In the genomic region with DNA sequence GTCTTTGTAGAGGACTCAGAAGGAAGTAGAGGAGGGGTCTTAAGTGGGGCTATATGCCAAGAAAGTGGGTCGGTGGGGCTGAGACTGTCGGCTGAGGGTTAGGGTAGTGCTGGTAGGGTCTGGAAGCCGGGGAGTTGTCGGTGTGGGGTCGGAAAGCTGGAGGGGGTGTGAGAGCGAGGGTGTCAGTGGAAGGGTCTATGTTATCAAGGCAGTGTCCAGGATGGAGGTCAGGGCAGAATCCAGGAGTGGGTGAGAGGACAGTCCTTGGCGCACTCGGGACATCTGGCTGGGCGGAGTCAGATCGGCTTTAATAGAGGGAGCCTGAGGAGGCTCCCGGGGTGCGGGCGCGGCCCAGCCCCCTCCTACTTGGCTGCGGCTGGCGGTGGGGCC, we compare ENCODE assay signal across 12 cellular contexts. TPM values are rescaled to one million over a fixed set of nuclear protein-coding genes. Genes with fewer than 3 reads are reported as not detected.
A peak's percentile ranks its signal among the peaks of the same experiment; 100 is the strongest.
DNase-seq lines count a peak whose midpoint lies in the region; ATAC-seq, FAIRE-seq and TF ChIP-seq lines count a peak whose summit lies in the region.
"Had no signal": no experiment of that assay in that cellular context is flagged by ENCODE, and none has a peak within 500 bp of the region (broad histone marks: within the 10 kb centered on the region; RNA-seq: fewer than 3 reads in every experiment).

No MANE protein-coding gene starts in this region.

- TF ChIP-seq CTCF in ascending aorta (IDR thresholded peaks at IDR 0.05) (no peak), kidney (IDR thresholded peaks at IDR 0.05; ENCODE audit: borderline replicate concordance, extremely low read depth, insufficient read depth) (no peak)

- intact Hi-C loops in ascending aorta (cut with DNase I) (loop anchor here (5.0 kb wide), 4 partner anchors 112 to 397 kb away; a partner anchor contains a TSS), kidney (cut with DNase I) (no loop called here)

- H3K4me1 ChIP-seq in ascending aorta: peaks cover 7 to 24% of the 10 kb centered on the region in 2 donors
- peaks cover 0 to 8% of the 10 kb centered on the region in 2 donors for H3K4me1 ChIP-seq in kidney (ENCODE audit: control insufficient read depth in 1 of 2, insufficient read depth in 1 of 2, low read depth in 1 of 2, low read length in 2 of 2)

- DNase-seq in NCI-H2171 treated with DMSO at 0.1 percent for 48 hours (lab: John Stamatoyannopoulos, UW): peak; percentile 15
- no peak for DNase-seq in NCI-H2171 (lab: John Stamatoyannopoulos, UW)
- DNase-seq in ascending aorta (ENCODE audit: low spot score in 2 of 2): no peak
- DNase-seq in kidney: no peak
- DNase-seq in stimulated activated naive B cell treated with anti-CD40 and anti-IgM and Interleukin-4, amounts not matched to agents 10 μg/mL and 1 μg/mL and 100 μg/mL, for 72 hours: no peak
- no peak for DNase-seq in hypothalamus (lab: John Stamatoyannopoulos, UW)
- no peak for DNase-seq in NCI-H2196 (lab: John Stamatoyannopoulos, UW; ENCODE audit: unreplicated experiment)
- DNase-seq in mucosa of gallbladder (ENCODE audit: low spot score): no peak
- DNase-seq: NCI-H748 treated with DMSO at 0.1 percent for 48 hours had no signal

- H3K4me3 ChIP-seq in ascending aorta (peak overlapping the region; percentile 53 to 85), kidney (ENCODE audit: low read length in 2 of 2) (no peak overlapping the region)
- H3K4me3 ChIP-seq: A549 had no signal

- no peaks in the 10 kb centered on the region for H3K9me3 Mint-ChIP-seq in stimulated activated naive B cell treated with anti-CD40 and anti-IgM and Interleukin-4, amounts not matched to agents 10 μg/mL and 1 μg/mL and 100 μg/mL, for 72 hours

- no peak for ATAC-seq in stimulated activated naive B cell treated with anti-CD40 and anti-IgM and Interleukin-4, amounts not matched to agents 10 μg/mL and 1 μg/mL and 100 μg/mL, for 72 hours (replicated peaks)
- ATAC-seq: A549, HepG2 had no signal

- no peaks in the 10 kb centered on the region for H3K9me3 ChIP-seq in ascending aorta
- H3K9me3 ChIP-seq in kidney (ENCODE audit: control insufficient read depth in 1 of 2, low read length in 2 of 2): no peaks in the 10 kb centered on the region
- H3K9me3 ChIP-seq: A549 had no signal

- H3K4me3 Mint-ChIP-seq in stimulated activated naive B cell treated with anti-CD40 and anti-IgM and Interleukin-4, amounts not matched to agents 10 μg/mL and 1 μg/mL and 100 μg/mL, for 72 hours: peak overlapping the region; percentile 48 to 67

- H3K36me3 Mint-ChIP-seq in stimulated activated naive B cell treated with anti-CD40 and anti-IgM and Interleukin-4, amounts not matched to agents 10 μg/mL and 1 μg/mL and 100 μg/mL, for 72 hours: peaks cover 33 to 46% of the 10 kb centered on the region in 2 donors

- no peak overlapping the region for H3K9ac ChIP-seq in kidney (ENCODE audit: low read length in 2 of 2)

- H3K27ac Mint-ChIP-seq in stimulated activated naive B cell treated with anti-CD40 and anti-IgM and Interleukin-4, amounts not matched to agents 10 μg/mL and 1 μg/mL and 100 μg/mL, for 72 hours: no peak overlapping the region

- H3K36me3 ChIP-seq in ascending aorta: peaks cover 18 to 24% of the 10 kb centered on the region in 2 donors
- peaks cover 10 to 22% of the 10 kb centered on the region in 2 donors for H3K36me3 ChIP-seq in kidney (ENCODE audit: control insufficient read depth in 1 of 2, insufficient read depth in 2 of 2, low read length in 2 of 2)

- H3K27ac ChIP-seq in ascending aorta: peak overlapping the region; percentile 99
- H3K27ac ChIP-seq in kidney (ENCODE audit: low read depth in 2 of 2, low read length in 2 of 2): peak overlapping the region; percentile 22 to 54
- H3K27ac ChIP-seq: A549 had no signal

- no peak for FAIRE-seq in kidney (lab: Jason Lieb, UNC)
- FAIRE-seq: A549, GM12892, HepG2 had no signal

- no peaks in the 10 kb centered on the region for H3K27me3 ChIP-seq in ascending aorta

- peaks cover 25 to 42% of the 10 kb centered on the region in 2 donors for H3K4me1 Mint-ChIP-seq in stimulated activated naive B cell treated with anti-CD40 and anti-IgM and Interleukin-4, amounts not matched to agents 10 μg/mL and 1 μg/mL and 100 μg/mL, for 72 hours

- H3K27me3 Mint-ChIP-seq in stimulated activated naive B cell treated with anti-CD40 and anti-IgM and Interleukin-4, amounts not matched to agents 10 μg/mL and 1 μg/mL and 100 μg/mL, for 72 hours: peaks cover 20 to 22% of the 10 kb centered on the region in 2 donors

RNA-seq across cellular contexts. Expression of a gene that starts 1.7 kb away (rescaled TPM):
- total RNA-seq in ascending aorta (265 TPM), kidney (64.3 TPM), mucosa of gallbladder (654 TPM)
- polyA plus RNA-seq in kidney (ENCODE audit: insufficient read depth, low read depth, low replicate concordance): 53.1 TPM
- total RNA-seq: HepG2 had no signal

RNA-seq across cellular contexts. Expression of a gene that starts 2.8 kb away (rescaled TPM):
- total RNA-seq in ascending aorta: 6.5 TPM
- total RNA-seq in kidney: 34.9 TPM
- polyA plus RNA-seq in kidney (ENCODE audit: insufficient read depth, low read depth, low replicate concordance): 2.8 TPM
- total RNA-seq in mucosa of gallbladder: 31.2 TPM

RNA-seq across cellular contexts. Expression of a gene that starts 6.8 kb away (rescaled TPM):
- total RNA-seq in ascending aorta (29.9 TPM), kidney (11.2 TPM), mucosa of gallbladder (10.1 TPM)
- 11.4 TPM for polyA plus RNA-seq in kidney (ENCODE audit: insufficient read depth, low read depth, low replicate concordance)

RNA-seq across cellular contexts. Expression of a gene that starts 9.7 kb away (rescaled TPM):
- total RNA-seq in ascending aorta (110 TPM), kidney (84.0 TPM), mucosa of gallbladder (67.9 TPM)
- polyA plus RNA-seq in kidney (ENCODE audit: insufficient read depth, low read depth, low replicate concordance): 185 TPM

RNA-seq across cellular contexts. Expression of a gene that starts 9.9 kb away (rescaled TPM):
- total RNA-seq in ascending aorta (not detected), kidney (27.4 TPM), mucosa of gallbladder (23.9 TPM)
- polyA plus RNA-seq in kidney (ENCODE audit: insufficient read depth, low read depth, low replicate concordance): 47.7 TPM

Comparison
In these comparisons a context has a peak if more than half of its experiments do, and no peak if none do; other contexts are left out.
1. H3K4me3 ChIP-seq: peak in ascending aorta (2 of 2); none in kidney (0 of 2).